ENCODE assay signal across 1 cellular context in the genomic region with DNA sequence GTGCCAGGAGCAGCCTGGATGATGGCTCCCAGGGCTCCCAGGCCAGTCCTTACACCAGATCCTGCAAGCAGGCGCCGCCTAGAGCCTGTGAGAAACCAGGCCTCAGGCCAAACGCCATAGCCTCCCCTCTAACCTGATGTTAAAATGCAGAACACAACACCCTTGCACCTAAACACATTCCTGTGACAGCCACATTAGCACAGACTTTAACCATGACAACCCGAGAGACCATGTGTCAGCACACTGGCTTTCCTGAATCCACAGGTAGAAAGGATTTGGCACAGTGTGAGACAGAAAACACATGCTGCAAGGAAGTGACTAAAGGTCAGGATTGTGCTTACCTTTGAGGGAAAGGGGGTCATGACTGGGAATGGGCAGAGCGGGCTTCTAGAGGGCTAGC.
TF ChIP-seq lines count a peak whose summit lies in the region.

No MANE protein-coding gene starts in this region.

TF ChIP-seq in HepG2, 621 proteins besides CTCF, POLR2A, EP300 and RAD21 (continued from another document and continues in another):
- no peak for TF ChIP-seq ZNF142 (CRISPR knock-in tag; IDR thresholded peaks at IDR 0.05)
- no peak for TF ChIP-seq ZFP41 (CRISPR knock-in tag; IDR thresholded peaks at IDR 0.05; ENCODE audit: borderline replicate concordance)
- no peak for TF ChIP-seq DNMT1 (CRISPR knock-in tag; IDR thresholded peaks at IDR 0.05)
- TF ChIP-seq ZNF629 (CRISPR knock-in tag; conservative IDR thresholded peaks at IDR 0.05) = peak; percentile 88
- TF ChIP-seq ZNF256 (CRISPR knock-in tag; conservative IDR thresholded peaks at IDR 0.05) = no peak
- no peak for TF ChIP-seq MIER2 (CRISPR knock-in tag; IDR thresholded peaks at IDR 0.05)
- no peak for TF ChIP-seq ARNTL (CRISPR knock-in tag; IDR thresholded peaks at IDR 0.05)
- TF ChIP-seq GMEB2 (CRISPR knock-in tag; IDR thresholded peaks at IDR 0.05; ENCODE audit: low read depth) = no peak
- no peak for TF ChIP-seq SYNCRIP (IDR thresholded peaks at IDR 0.05; ENCODE audit: insufficient read depth, low read depth, low read length)
- TF ChIP-seq, protein P1, sequence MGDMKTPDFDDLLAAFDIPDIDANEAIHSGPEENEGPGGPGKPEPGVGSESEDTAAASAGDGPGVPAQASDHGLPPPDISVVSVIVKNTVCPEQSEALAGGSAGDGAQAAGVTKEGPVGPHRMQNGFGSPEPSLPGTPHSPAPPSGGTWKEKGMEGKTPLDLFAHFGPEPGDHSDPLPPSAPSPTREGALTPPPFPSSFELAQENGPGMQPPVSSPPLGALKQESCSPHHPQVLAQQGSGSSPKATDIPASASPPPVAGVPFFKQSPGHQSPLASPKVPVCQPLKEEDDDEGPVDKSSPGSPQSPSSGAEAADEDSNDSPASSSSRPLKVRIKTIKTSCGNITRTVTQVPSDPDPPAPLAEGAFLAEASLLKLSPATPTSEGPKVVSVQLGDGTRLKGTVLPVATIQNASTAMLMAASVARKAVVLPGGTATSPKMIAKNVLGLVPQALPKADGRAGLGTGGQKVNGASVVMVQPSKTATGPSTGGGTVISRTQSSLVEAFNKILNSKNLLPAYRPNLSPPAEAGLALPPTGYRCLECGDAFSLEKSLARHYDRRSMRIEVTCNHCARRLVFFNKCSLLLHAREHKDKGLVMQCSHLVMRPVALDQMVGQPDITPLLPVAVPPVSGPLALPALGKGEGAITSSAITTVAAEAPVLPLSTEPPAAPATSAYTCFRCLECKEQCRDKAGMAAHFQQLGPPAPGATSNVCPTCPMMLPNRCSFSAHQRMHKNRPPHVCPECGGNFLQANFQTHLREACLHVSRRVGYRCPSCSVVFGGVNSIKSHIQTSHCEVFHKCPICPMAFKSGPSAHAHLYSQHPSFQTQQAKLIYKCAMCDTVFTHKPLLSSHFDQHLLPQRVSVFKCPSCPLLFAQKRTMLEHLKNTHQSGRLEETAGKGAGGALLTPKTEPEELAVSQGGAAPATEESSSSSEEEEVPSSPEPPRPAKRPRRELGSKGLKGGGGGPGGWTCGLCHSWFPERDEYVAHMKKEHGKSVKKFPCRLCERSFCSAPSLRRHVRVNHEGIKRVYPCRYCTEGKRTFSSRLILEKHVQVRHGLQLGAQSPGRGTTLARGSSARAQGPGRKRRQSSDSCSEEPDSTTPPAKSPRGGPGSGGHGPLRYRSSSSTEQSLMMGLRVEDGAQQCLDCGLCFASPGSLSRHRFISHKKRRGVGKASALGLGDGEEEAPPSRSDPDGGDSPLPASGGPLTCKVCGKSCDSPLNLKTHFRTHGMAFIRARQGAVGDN (CRISPR knock-in tag; IDR thresholded peaks at IDR 0.05) = peak; percentile 60
- TF ChIP-seq NCOA5 (CRISPR knock-in tag; IDR thresholded peaks at IDR 0.05) = no peak
- no peak for TF ChIP-seq HOXD1 (CRISPR knock-in tag; IDR thresholded peaks at IDR 0.05)
- no peak for TF ChIP-seq ZNF225 (CRISPR knock-in tag; IDR thresholded peaks at IDR 0.05)
- no peak for TF ChIP-seq ZNF235 (CRISPR knock-in tag; IDR thresholded peaks at IDR 0.05; ENCODE audit: borderline replicate concordance)
- TF ChIP-seq ZHX1 (CRISPR knock-in tag; IDR thresholded peaks at IDR 0.05; ENCODE audit: low read depth) = no peak
- TF ChIP-seq SATB2 (CRISPR knock-in tag; IDR thresholded peaks at IDR 0.05) = no peak
- no peak for TF ChIP-seq GLMP (CRISPR knock-in tag; IDR thresholded peaks at IDR 0.05; ENCODE audit: borderline replicate concordance)
- no peak for TF ChIP-seq ZNF451 (CRISPR knock-in tag; IDR thresholded peaks at IDR 0.05)
- TF ChIP-seq ZEB1 (IDR thresholded peaks at IDR 0.05; ENCODE audit: insufficient replicate concordance, low read depth) = no peak
- TF ChIP-seq MNT (IDR thresholded peaks at IDR 0.05) = no peak
- peak; percentile 71 for TF ChIP-seq SAP130 (CRISPR knock-in tag; IDR thresholded peaks at IDR 0.05; ENCODE audit: low read depth)
- TF ChIP-seq ZFP36 (IDR thresholded peaks at IDR 0.05; ENCODE audit: borderline replicate concordance, low read depth, low read length, partially characterized antibody) = no peak
- TF ChIP-seq ZNF251 (CRISPR knock-in tag; IDR thresholded peaks at IDR 0.05) = no peak
- TF ChIP-seq ZBTB1 (CRISPR knock-in tag; IDR thresholded peaks at IDR 0.05; ENCODE audit: borderline replicate concordance) = no peak
- TF ChIP-seq ZNF430 (CRISPR knock-in tag; IDR thresholded peaks at IDR 0.05) = no peak
- no peak for TF ChIP-seq FIP1L1 (IDR thresholded peaks at IDR 0.05; ENCODE audit: borderline replicate concordance, insufficient read depth, low read depth, low read length)
- no peak for TF ChIP-seq HHEX (CRISPR knock-in tag; IDR thresholded peaks at IDR 0.05)
- TF ChIP-seq ZFYVE20 (CRISPR knock-in tag; IDR thresholded peaks at IDR 0.05; ENCODE audit: borderline replicate concordance, low read depth) = no peak
- TF ChIP-seq AGO2 (optimal IDR thresholded peaks at IDR 0.05; ENCODE audit: low read depth, low read length) = no peak
- TF ChIP-seq ZNF343 (CRISPR knock-in tag; IDR thresholded peaks at IDR 0.05) = no peak
- TF ChIP-seq ZNF138 (CRISPR knock-in tag; IDR thresholded peaks at IDR 0.05; ENCODE audit: low read depth) = no peak
- no peak for TF ChIP-seq ZNF83 (CRISPR knock-in tag; IDR thresholded peaks at IDR 0.05; ENCODE audit: borderline replicate concordance)
- no peak for TF ChIP-seq ATF5 (CRISPR knock-in tag; IDR thresholded peaks at IDR 0.05; ENCODE audit: low read depth)
- TF ChIP-seq MLXIP (CRISPR knock-in tag; IDR thresholded peaks at IDR 0.05; ENCODE audit: borderline replicate concordance) = no peak
- no peak for TF ChIP-seq ZNF841 (CRISPR knock-in tag; IDR thresholded peaks at IDR 0.05; ENCODE audit: borderline replicate concordance)
- TF ChIP-seq HNRNPUL1 (IDR thresholded peaks at IDR 0.05; ENCODE audit: low read depth, low read length) = no peak
